Comparison of ENCODE assay signal across 9 cellular contexts in the genomic region with DNA sequence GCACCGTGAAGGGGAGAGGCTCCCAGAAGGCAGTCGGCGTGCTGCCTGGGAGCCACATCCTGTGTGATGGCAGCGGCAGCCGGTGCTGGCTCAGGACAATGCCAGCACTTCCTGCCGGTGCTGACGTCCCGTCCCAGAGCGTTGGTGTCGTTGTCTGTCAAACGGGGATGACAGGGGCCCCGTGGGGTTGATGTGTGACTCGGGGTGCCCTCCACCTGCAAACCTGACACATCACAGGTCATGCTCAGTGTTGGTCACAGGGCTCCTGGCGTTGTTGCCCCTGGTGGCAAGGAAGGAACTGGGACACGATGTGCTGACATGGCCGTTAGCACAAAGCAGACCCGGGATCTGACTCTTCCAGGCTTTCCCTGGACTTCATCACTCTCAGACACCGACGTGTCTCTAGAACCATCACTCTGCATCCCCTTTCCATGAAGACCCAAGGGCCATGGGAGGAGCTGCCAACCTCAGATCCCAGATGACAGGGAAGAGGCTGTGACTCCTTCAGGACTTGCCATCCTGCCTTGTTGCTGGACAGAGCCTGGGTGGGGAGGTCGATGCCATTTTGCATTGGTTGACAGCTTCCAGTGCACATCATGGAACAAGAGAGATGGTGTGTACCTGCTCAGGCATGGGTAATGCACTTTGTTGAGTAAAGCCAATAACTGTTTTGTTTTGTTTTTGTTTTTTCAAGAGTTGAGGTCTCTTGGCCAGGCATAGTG. TPM values are rescaled to one million over a fixed set of nuclear protein-coding genes. Genes with fewer than 3 reads are reported as not detected.
A peak's percentile ranks its signal among the peaks of the same experiment; 100 is the strongest.
DNase-seq lines count a peak whose midpoint lies in the region; ATAC-seq, FAIRE-seq and TF ChIP-seq lines count a peak whose summit lies in the region.
"Had no signal": no experiment of that assay in that cellular context is flagged by ENCODE, and none has a peak within 500 bp of the region (broad histone marks: within the 10 kb centered on the region; RNA-seq: fewer than 3 reads in every experiment).

No MANE protein-coding gene starts in this region.

- H3K36me3 Mint-ChIP-seq in activated B cell treated with CpG ODN at 0.5 μM for 24 hours (ENCODE audit: low read depth): no peaks in the 10 kb centered on the region
- H3K36me3 Mint-ChIP-seq in astrocyte (ENCODE audit: low read depth, unreplicated experiment): peaks cover 5% of the 10 kb centered on the region

- H3K27me3 ChIP-seq in astrocyte (ENCODE audit: insufficient read depth, low read length) (peaks cover 6% of the 10 kb centered on the region), brain microvascular endothelial cell (replicated peaks) (no peaks in the 10 kb centered on the region)

- H3K79me2 ChIP-seq in astrocyte (ENCODE audit: insufficient read depth, low read length): no peaks in the 10 kb centered on the region

- no peaks in the 10 kb centered on the region for H3K9me3 ChIP-seq in astrocyte (ENCODE audit: insufficient read depth, low read depth, low read length)
- H3K9me3 ChIP-seq: suprapubic skin had no signal

- peak overlapping the region; percentile 1 for H2AFZ ChIP-seq in astrocyte (ENCODE audit: low read depth, low read length)

- H3K4me3 Mint-ChIP-seq in activated B cell treated with CpG ODN at 0.5 μM for 24 hours: no peak overlapping the region
- no peak overlapping the region for H3K4me3 Mint-ChIP-seq in astrocyte (ENCODE audit: unreplicated experiment)

- TF ChIP-seq POLR2A in H54 (IDR thresholded peaks at IDR 0.05; ENCODE audit: low read depth, low read length): no peak

- DNase-seq in ELF-1 (ENCODE audit: low read depth, low spot score) (peak; percentile 50), activated B cell treated with CpG ODN at 0.5 μM for 24 hours (no peak), astrocyte (ENCODE audit: low read depth) (no peak), H4 (ENCODE audit: low spot score) (no peak), brain microvascular endothelial cell (no peak), GM10248 (ENCODE audit: extremely low spot score) (no peak), H54 (ENCODE audit: insufficient read length, low spot score) (no peak)
- DNase-seq in stimulated activated CD4-positive, alpha-beta T cell treated with anti-CD3 and anti-CD28 coated beads, Interleukin-1b, Interleukin-23, amount 100 ng/mL, for 4 hours (ENCODE audit: low read depth in 2 of 2): peak; percentile 25 to 34

- intact Hi-C loops in activated B cell treated with CpG ODN at 0.5 μM for 24 hours (cut with micrococcal nuclease): no loop called here

- no peak overlapping the region for H3K9ac ChIP-seq in astrocyte (ENCODE audit: low read length)

- no peaks in the 10 kb centered on the region for H3K4me1 ChIP-seq in astrocyte (ENCODE audit: insufficient read depth, low read length)
- H3K4me1 ChIP-seq: suprapubic skin had no signal

- peak; percentile 25 for ATAC-seq in activated B cell treated with CpG ODN at 0.5 μM for 24 hours (ENCODE audit: low read depth)

- H3K27ac ChIP-seq in astrocyte (ENCODE audit: low read depth, low read length) (no peak overlapping the region), brain microvascular endothelial cell (no peak overlapping the region)
- H3K27ac ChIP-seq: suprapubic skin had no signal

- H3K4me2 ChIP-seq in astrocyte (ENCODE audit: low read length): no peak overlapping the region

- H3K4me1 Mint-ChIP-seq in activated B cell treated with CpG ODN at 0.5 μM for 24 hours (peaks cover 10% of the 10 kb centered on the region), astrocyte (ENCODE audit: low read depth, unreplicated experiment) (no peaks in the 10 kb centered on the region)

- H3K4me3 ChIP-seq in astrocyte (ENCODE audit: insufficient read depth, low read depth, low read length): no peak overlapping the region
- H3K4me3 ChIP-seq in brain microvascular endothelial cell (ENCODE audit: low read depth, low read length): no peak overlapping the region
- H3K4me3 ChIP-seq: suprapubic skin had no signal

- TF ChIP-seq CTCF in activated B cell treated with CpG ODN at 0.5 μM for 24 hours (IDR thresholded peaks at IDR 0.05) (no peak), astrocyte (IDR thresholded peaks at IDR 0.05; ENCODE audit: insufficient read depth, low read depth, low read length) (no peak), brain microvascular endothelial cell (IDR thresholded peaks at IDR 0.05; ENCODE audit: low read depth, low read length, missing control alignments) (no peak), GM10248 (IDR thresholded peaks at IDR 0.05; ENCODE audit: control extremely low read depth, extremely low read depth, low read depth, missing control alignments) (no peak)

- H3K9me3 Mint-ChIP-seq in activated B cell treated with CpG ODN at 0.5 μM for 24 hours (no peaks in the 10 kb centered on the region), astrocyte (ENCODE audit: unreplicated experiment) (no peaks in the 10 kb centered on the region)

- H4K20me1 ChIP-seq in astrocyte (ENCODE audit: insufficient read depth, low read length): no peaks in the 10 kb centered on the region

- POLR2A ChIA-PET in activated B cell treated with CpG ODN at 0.5 μM for 24 hours (lab: Charles Lee): interaction anchor here (0.7 kb wide), 2 partner anchors 98 to 153 kb away, joined by 6 to 8 read pairs; no protein-coding TSS in a partner anchor
- POLR2A ChIA-PET in GM10248 (lab: Yijun Ruan, JAX): no interaction called here

- H3K27me3 Mint-ChIP-seq in activated B cell treated with CpG ODN at 0.5 μM for 24 hours: peaks cover 8% of the 10 kb centered on the region
- H3K27me3 Mint-ChIP-seq in astrocyte (ENCODE audit: low read depth, unreplicated experiment): peaks cover 22% of the 10 kb centered on the region

- in situ Hi-C loops in brain microvascular endothelial cell (cut with HindIII; ENCODE audit: low pct_ligation_motif_present, low sequenced_read_pairs): no loop called here

- CTCF ChIA-PET in activated B cell treated with CpG ODN at 0.5 μM for 24 hours (lab: Charles Lee) (no interaction called here), GM10248 (lab: Yijun Ruan, JAX) (interaction anchor here (1.3 kb wide), 1 partner anchor 26 kb away, joined by 3 read pairs; no protein-coding TSS in a partner anchor)

- no peaks in the 10 kb centered on the region for H3K36me3 ChIP-seq in astrocyte (ENCODE audit: insufficient read depth, low read length)
- H3K36me3 ChIP-seq in brain microvascular endothelial cell (replicated peaks): no peaks in the 10 kb centered on the region
- H3K36me3 ChIP-seq: suprapubic skin had no signal

- FAIRE-seq in astrocyte (lab: Jason Lieb, UNC) (no peak), H54 (lab: Jason Lieb, UNC) (no peak)

- H3K27ac Mint-ChIP-seq in activated B cell treated with CpG ODN at 0.5 μM for 24 hours (no peak overlapping the region), astrocyte (ENCODE audit: unreplicated experiment) (no peak overlapping the region)

RNA-seq across cellular contexts. Expression of a gene that starts 21.5 kb away (rescaled TPM):
- total RNA-seq in activated B cell treated with CpG ODN at 0.5 μM for 24 hours (0.39 and 0.53 TPM in 2 replicates), astrocyte (0.20 and 0.65 TPM in 2 replicates)
- 0.19 TPM in 1 of 2 replicates, not detected in the other for total RNA-seq in H4 (2014; rRNA removed; shearing (Covaris generic))

RNA-seq across cellular contexts. Expression of a gene that starts 34.7 kb away (rescaled TPM):
- total RNA-seq in activated B cell treated with CpG ODN at 0.5 μM for 24 hours: 20.6 and 22.9 TPM in 2 replicates
- total RNA-seq in astrocyte: 0.73 and 1.1 TPM in 2 replicates
- 0.29 and 0.87 TPM in 2 replicates for total RNA-seq in H4 (2014; rRNA removed; shearing (Covaris generic))

Comparison
In these comparisons a context has a peak if more than half of its experiments do, and no peak if none do; other contexts are left out.
1. DNase-seq: peak in ELF-1 (single experiment) and stimulated activated CD4-positive, alpha-beta T cell treated with anti-CD3 and anti-CD28 coated beads, Interleukin-1b, Interleukin-23, amount 100 ng/mL, for 4 hours (2 of 2); none in activated B cell treated with CpG ODN at 0.5 μM for 24 hours (single experiment), astrocyte (single experiment), H4 (single experiment), brain microvascular endothelial cell (single experiment), GM10248 (single experiment) and H54 (single experiment).
2. RNA of a gene that starts 34.7 kb away (total RNA-seq): 20.6 to 22.9 TPM in activated B cell treated with CpG ODN at 0.5 μM for 24 hours; 0.29 to 0.87 TPM in H4 and 0.73 to 1.1 TPM in astrocyte; every median in the first group is over 10 times any median in the second.